31 cellular contexts compared by ENCODE assay signal in genomic region chr15:66077320-66077663, GRCh38.
"Had no signal": no experiment of that assay in that cellular context is flagged by ENCODE, and none has a peak within 500 bp of the region (broad histone marks: within the 10 kb centered on the region; RNA-seq: fewer than 3 reads in every experiment).

No MANE protein-coding gene starts in this region.

- H3K4me1 Mint-ChIP-seq: activated naive CD4-positive, alpha-beta T cell treated with anti-CD3 and anti-CD28 coated beads, Interleukin-2, amount 10 ng/mL, durations not matched to agents 7 days and 5 days; activated naive CD8-positive, alpha-beta T cell treated with anti-CD3 and anti-CD28 coated beads, Interleukin-2, amount 10 ng/mL, durations not matched to agents 7 days and 5 days; activated T-helper 17 cell treated with anti-CD3 and anti-CD28 coated beads, Interleukin-2, amount 50 U/mL, for 72 hours; central memory CD8-positive, alpha-beta T cell; T-helper 17 cell had no signal

- H3K27me3 ChIP-seq: hepatocyte had no signal

- FAIRE-seq: astrocyte, bronchial epithelial cell had no signal

- H3K27ac ChIP-seq: brain microvascular endothelial cell, coronary artery, esophagus muscularis mucosa, foreskin keratinocyte, gastroesophageal sphincter, heart right ventricle, hepatocyte had no signal

- H3K4me3 Mint-ChIP-seq: activated CD8-positive, alpha-beta T cell treated with anti-CD3 and anti-CD28 coated beads for 36 hours; activated naive CD4-positive, alpha-beta T cell treated with anti-CD3 and anti-CD28 coated beads, Interleukin-2, amount 10 ng/mL, durations not matched to agents 7 days and 5 days; activated naive CD8-positive, alpha-beta T cell treated with anti-CD3 and anti-CD28 coated beads, Interleukin-2, amount 10 ng/mL, durations not matched to agents 7 days and 5 days; activated T-cell treated with anti-CD3 and anti-CD28 coated beads, Interleukin-2, amount 50 U/mL, for 4 hours; activated T-helper 17 cell treated with anti-CD3 and anti-CD28 coated beads, Interleukin-2, amount 50 U/mL, for 72 hours; central memory CD8-positive, alpha-beta T cell; dendritic cell treated with granulocyte-macrophage colony-stimulating factor and Interleukin-4, amounts not matched to agents 40 ng/mL and 50 ng/mL, for 4 days; T-helper 17 cell; T-helper 2 cell treated with Interferon-gamma antibody and Interleukin-4, amounts not matched to agents 5 μg/mL and 100 μg/mL, for 36 hours had no signal

- H3K36me3 Mint-ChIP-seq: activated naive CD4-positive, alpha-beta T cell treated with anti-CD3 and anti-CD28 coated beads, Interleukin-2, amount 10 ng/mL, durations not matched to agents 7 days and 5 days; activated naive CD4-positive, alpha-beta T cell treated with anti-CD3 and anti-CD28 coated beads, Interleukin-2, amount 50 U/mL, for 72 hours; activated naive CD8-positive, alpha-beta T cell treated with anti-CD3 and anti-CD28 coated beads, Interleukin-2, amount 10 ng/mL, durations not matched to agents 7 days and 5 days had no signal

- H3K79me2 ChIP-seq: hepatocyte had no signal

- H3K27ac Mint-ChIP-seq: activated CD8-positive, alpha-beta T cell treated with anti-CD3 and anti-CD28 coated beads for 36 hours; activated naive CD4-positive, alpha-beta T cell treated with anti-CD3 and anti-CD28 coated beads, Interleukin-2, amount 10 ng/mL, durations not matched to agents 7 days and 5 days; activated naive CD8-positive, alpha-beta T cell treated with anti-CD3 and anti-CD28 coated beads, Interleukin-2, amount 10 ng/mL, durations not matched to agents 7 days and 5 days; activated T-helper 17 cell treated with anti-CD3 and anti-CD28 coated beads, Interleukin-2, amount 50 U/mL, for 72 hours; dendritic cell treated with granulocyte-macrophage colony-stimulating factor and Interleukin-4, amounts not matched to agents 40 ng/mL and 50 ng/mL, for 4 days; T-helper 17 cell; T-helper 2 cell treated with Interferon-gamma antibody and Interleukin-4, amounts not matched to agents 5 μg/mL and 100 μg/mL, for 36 hours had no signal

- H2AFZ ChIP-seq: hepatocyte had no signal

- H3K9me3 Mint-ChIP-seq: activated CD8-positive, alpha-beta T cell treated with anti-CD3 and anti-CD28 coated beads for 36 hours; activated naive CD4-positive, alpha-beta T cell treated with anti-CD3 and anti-CD28 coated beads, Interleukin-2, amount 10 ng/mL, durations not matched to agents 7 days and 5 days; activated naive CD4-positive, alpha-beta T cell treated with anti-CD3 and anti-CD28 coated beads, Interleukin-2, amount 50 U/mL, for 72 hours; activated naive CD8-positive, alpha-beta T cell treated with anti-CD3 and anti-CD28 coated beads, Interleukin-2, amount 10 ng/mL, durations not matched to agents 7 days and 5 days; activated T-cell treated with anti-CD3 and anti-CD28 coated beads, Interleukin-2, amount 50 U/mL, for 4 hours; activated T-helper 17 cell treated with anti-CD3 and anti-CD28 coated beads, Interleukin-2, amount 50 U/mL, for 72 hours; central memory CD8-positive, alpha-beta T cell; dendritic cell treated with granulocyte-macrophage colony-stimulating factor and Interleukin-4, amounts not matched to agents 40 ng/mL and 50 ng/mL, for 4 days; T-helper 2 cell treated with Interferon-gamma antibody and Interleukin-4, amounts not matched to agents 5 μg/mL and 100 μg/mL, for 36 hours had no signal

- H3K36me3 ChIP-seq: brain microvascular endothelial cell, esophagus muscularis mucosa, gastroesophageal sphincter, heart right ventricle had no signal

- H3K4me2 ChIP-seq: hepatocyte had no signal

- DNase-seq: activated CD4-positive, alpha-beta T cell treated with anti-CD3 and anti-CD28 coated beads for 48 hours; activated CD4-positive, alpha-beta T cell treated with anti-CD3 and anti-CD28 coated beads, Interleukin-2, amount 50 U/mL, for 1 hour; activated CD4-positive, alpha-beta T cell treated with anti-CD3 and anti-CD28 coated beads, Interleukin-2, amount 50 U/mL, for 48 hours; activated CD4-positive, CD25-positive, alpha-beta regulatory T cell; activated CD8-positive, alpha-beta memory T cell treated with anti-CD3 and anti-CD28 coated beads for 24 hours; activated CD8-positive, alpha-beta T cell treated with anti-CD3 and anti-CD28 coated beads for 36 hours; activated gamma-delta T cell; activated naive CD4-positive, alpha-beta T cell; activated naive CD4-positive, alpha-beta T cell treated with anti-CD3 and anti-CD28 coated beads, Interleukin-2, amount 10 ng/mL, durations not matched to agents 7 days and 5 days; activated naive CD8-positive, alpha-beta T cell treated with anti-CD3 and anti-CD28 coated beads, Interleukin-2, amount 10 ng/mL, durations not matched to agents 7 days and 5 days; activated T-cell treated with anti-CD3 and anti-CD28 coated beads, Interleukin-2, amount 50 U/mL, for 4 hours; brain microvascular endothelial cell; effector memory CD4-positive, alpha-beta T cell; erythroblast; foreskin keratinocyte; heart right ventricle; T-helper 1 cell; T-helper 17 cell; T1000 had no signal

- H3K9me3 ChIP-seq: esophagus muscularis mucosa, gastroesophageal sphincter, heart right ventricle had no signal

- H3K4me3 ChIP-seq: coronary artery, dorsolateral prefrontal cortex, esophagus muscularis mucosa, gastroesophageal sphincter, heart right ventricle, hepatocyte had no signal

- H3K27me3 Mint-ChIP-seq: activated naive CD8-positive, alpha-beta T cell treated with anti-CD3 and anti-CD28 coated beads, Interleukin-2, amount 10 ng/mL, durations not matched to agents 7 days and 5 days had no signal
